ENCODE assay signal across 16 cellular contexts in the genomic region with DNA sequence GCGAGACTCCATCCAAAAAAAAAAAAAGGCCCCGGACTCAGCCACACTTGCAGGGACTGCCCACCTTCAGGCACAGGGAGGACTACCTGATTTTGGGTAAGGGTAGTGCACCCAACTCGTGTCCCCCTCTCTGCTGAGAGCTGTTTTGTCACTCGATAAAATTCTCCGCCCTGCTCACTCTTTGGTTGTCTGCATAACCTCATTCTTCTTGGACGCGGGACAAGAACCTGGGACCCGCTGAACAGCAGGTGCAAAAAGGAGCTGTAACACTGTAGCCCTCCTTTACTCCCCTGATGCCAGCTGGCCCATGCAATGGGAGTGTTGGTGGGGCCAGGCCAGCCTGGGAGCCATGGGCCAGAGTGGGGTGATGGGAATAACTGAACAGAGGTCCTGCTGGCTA.
DNase-seq lines count a peak whose midpoint lies in the region; ATAC-seq and TF ChIP-seq lines count a peak whose summit lies in the region.
"Had no signal": no experiment of that assay in that cellular context is flagged by ENCODE, and none has a peak within 500 bp of the region (broad histone marks: within the 10 kb centered on the region; RNA-seq: fewer than 3 reads in every experiment).

No MANE protein-coding gene starts in this region.

- TF ChIP-seq CTCF in HEK293 (tag by site-specific recombination; IDR thresholded peaks at IDR 0.05) = no peak

- POLR2A ChIA-PET in HEK293 (lab: Yijun Ruan, JAX) = no interaction called here

- H3K4me3 ChIP-seq in HEK293 (ENCODE audit: low read depth, low read length) = no peak overlapping the region
- H3K4me3 ChIP-seq: GM23248 had no signal

- H3K4me1 ChIP-seq in HEK293 (ENCODE audit: control insufficient read depth, insufficient read depth, low read length) = no peaks in the 10 kb centered on the region
- H3K4me1 ChIP-seq: Caco-2 had no signal

- CTCF ChIA-PET in HEK293 (lab: Yijun Ruan, JAX) = interaction anchor here (0.6 kb wide), 1 partner anchor 45 kb away, joined by 3 read pairs; no protein-coding TSS in a partner anchor

- H3K9me3 ChIP-seq in HEK293 (ENCODE audit: control insufficient read depth, insufficient read depth, low read depth, low read length) = no peaks in the 10 kb centered on the region

- DNase-seq in DMS53 (lab: John Stamatoyannopoulos, UW) (peak; percentile 24), DMS53 treated with DMSO at 0.1 percent for 48 hours (lab: John Stamatoyannopoulos, UW; ENCODE audit: unreplicated experiment) (no peak), NCI-H226 (peak; percentile 19), left kidney (ENCODE audit: low read depth, low spot score) (peak; percentile 4), NCI-H1105 treated with DMSO at 0.1 percent for 48 hours (lab: John Stamatoyannopoulos, UW) (no peak)
- DNase-seq: Caco-2; CD8-positive, alpha-beta memory T cell; DMS79 treated with DMSO at 0.1 percent for 48 hours; GDM1; GM23248; H7 had no signal

- ATAC-seq in HG02885 (IDR thresholded peaks at IDR 0.05; ENCODE audit: poor library complexity, unreplicated experiment) (no peak), GM21526 (IDR thresholded peaks at IDR 0.05; ENCODE audit: low FRiP score, unreplicated experiment) (no peak)
- ATAC-seq: HepG2 had no signal

- no peaks in the 10 kb centered on the region for H3K36me3 ChIP-seq in HEK293 (ENCODE audit: control insufficient read depth in 2 of 2, insufficient read depth in 1 of 2, low read length in 2 of 2)

- H3K27ac ChIP-seq in HEK293 (ENCODE audit: extremely low read depth, low read depth, low read length) = no peak overlapping the region
- H3K27ac ChIP-seq: 22Rv1, GM23248 had no signal

TF ChIP-seq in HEK293, 187 proteins besides CTCF, POLR2A, EP300 and RAD21:
- no peak for TF ChIP-seq ZNF132 (tag by site-specific recombination; IDR thresholded peaks at IDR 0.05; ENCODE audit: borderline replicate concordance)
- TF ChIP-seq ZBTB1 (tag by site-specific recombination; IDR thresholded peaks at IDR 0.05) = no peak
- TF ChIP-seq ZSCAN23 (tag by site-specific recombination; IDR thresholded peaks at IDR 0.05) = no peak
- no peak for TF ChIP-seq ZNF514 (tag by site-specific recombination; IDR thresholded peaks at IDR 0.05)
- TF ChIP-seq, protein P1, sequence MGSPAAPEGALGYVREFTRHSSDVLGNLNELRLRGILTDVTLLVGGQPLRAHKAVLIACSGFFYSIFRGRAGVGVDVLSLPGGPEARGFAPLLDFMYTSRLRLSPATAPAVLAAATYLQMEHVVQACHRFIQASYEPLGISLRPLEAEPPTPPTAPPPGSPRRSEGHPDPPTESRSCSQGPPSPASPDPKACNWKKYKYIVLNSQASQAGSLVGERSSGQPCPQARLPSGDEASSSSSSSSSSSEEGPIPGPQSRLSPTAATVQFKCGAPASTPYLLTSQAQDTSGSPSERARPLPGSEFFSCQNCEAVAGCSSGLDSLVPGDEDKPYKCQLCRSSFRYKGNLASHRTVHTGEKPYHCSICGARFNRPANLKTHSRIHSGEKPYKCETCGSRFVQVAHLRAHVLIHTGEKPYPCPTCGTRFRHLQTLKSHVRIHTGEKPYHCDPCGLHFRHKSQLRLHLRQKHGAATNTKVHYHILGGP (tag by site-specific recombination; IDR thresholded peaks at IDR 0.05) = no peak
- no peak for TF ChIP-seq ZNF121 (tag by site-specific recombination; IDR thresholded peaks at IDR 0.05)
- TF ChIP-seq HOXA7 (CRISPR knock-in tag; IDR thresholded peaks at IDR 0.05; ENCODE audit: borderline replicate concordance) = no peak
- no peak for TF ChIP-seq ZNF549 (tag by site-specific recombination; IDR thresholded peaks at IDR 0.05)
- TF ChIP-seq ZNF610 (tag by site-specific recombination; IDR thresholded peaks at IDR 0.05; ENCODE audit: borderline replicate concordance) = 0 out of 2 replicates have a peak, but pooled peaks have one; percentile 17
- no peak for TF ChIP-seq ZNF148 (tag by site-specific recombination; IDR thresholded peaks at IDR 0.05; ENCODE audit: borderline replicate concordance)
- no peak for TF ChIP-seq GFI1B (tag by site-specific recombination; IDR thresholded peaks at IDR 0.05)
- no peak for TF ChIP-seq AEBP2 (tag by site-specific recombination; IDR thresholded peaks at IDR 0.05; ENCODE audit: borderline replicate concordance)
- no peak for TF ChIP-seq ZNF175 (tag by site-specific recombination; IDR thresholded peaks at IDR 0.05)
- TF ChIP-seq ZNF785 (tag by site-specific recombination; IDR thresholded peaks at IDR 0.05) = no peak
- peak; percentile 81 for TF ChIP-seq SETDB1 (IDR thresholded peaks at IDR 0.05; ENCODE audit: insufficient read length, low read length)
- TF ChIP-seq KLF17 (tag by site-specific recombination; IDR thresholded peaks at IDR 0.05) = no peak
- no peak for TF ChIP-seq ZNF561 (tag by site-specific recombination; IDR thresholded peaks at IDR 0.05; ENCODE audit: borderline replicate concordance)

Comparison
In these comparisons a context has a peak if more than half of its experiments do, and no peak if none do; other contexts are left out.
1. DNase-seq: peak in DMS53 (single experiment), NCI-H226 (single experiment) and left kidney (single experiment); none in DMS53 treated with DMSO at 0.1 percent for 48 hours (single experiment) and NCI-H1105 treated with DMSO at 0.1 percent for 48 hours (single experiment).